Comparison of ENCODE assay signal across 17 cellular contexts in the genomic region with DNA sequence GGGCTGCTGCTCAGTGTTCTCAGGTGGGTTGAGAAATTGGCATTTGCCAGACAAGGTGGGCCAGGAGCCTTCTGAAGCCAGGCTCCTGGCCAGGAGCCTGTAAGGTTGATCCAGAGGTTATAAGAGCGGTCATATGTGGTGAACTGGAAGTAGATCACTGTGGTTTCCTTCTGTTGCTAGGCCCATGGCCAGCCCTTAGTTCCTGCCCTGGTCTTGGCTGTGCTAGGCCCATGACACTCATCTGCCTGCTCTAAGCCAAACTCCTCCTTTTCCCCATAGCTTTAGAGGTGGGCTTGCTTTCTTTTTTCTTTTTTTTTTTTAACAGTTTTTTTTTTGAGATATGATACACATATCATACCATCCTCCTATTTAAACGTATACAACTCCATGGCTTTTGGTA.
"Had no signal": no experiment of that assay in that cellular context is flagged by ENCODE, and none has a peak within 500 bp of the region (broad histone marks: within the 10 kb centered on the region; RNA-seq: fewer than 3 reads in every experiment).

No MANE protein-coding gene starts in this region.

- H3K36me3 ChIP-seq: adrenal gland, gastroesophageal sphincter, lower lobe of right lung, suprapubic skin, upper lobe of left lung had no signal

- DNase-seq: activated CD4-positive, alpha-beta T cell treated with anti-CD3 and anti-CD28 coated beads, Interleukin-2, amount 10 ng/mL, durations not matched to agents 24 days and 14 days; activated naive CD4-positive, alpha-beta T cell treated with anti-CD3 and anti-CD28 coated beads, Interleukin-2, amount 50 U/mL, for 16 hours; activated T-cell treated with anti-CD3 and anti-CD28 coated beads for 4 hours; adrenal gland; dermis blood vessel endothelial cell; hippocampal formation; lower lobe of right lung; naive thymus-derived CD4-positive, alpha-beta T cell; posterior cingulate gyrus; stimulated activated CD4-positive, alpha-beta T cell treated with anti-CD3 and anti-CD28 coated beads, Interleukin-1b, Interleukin-23, amount 100 ng/mL, for 48 hours; stimulated activated naive CD4-positive, alpha-beta T cell; SW 1271; T-helper 9 cell; upper lobe of left lung had no signal

- H3K4me3 Mint-ChIP-seq: activated CD4-positive, alpha-beta T cell treated with anti-CD3 and anti-CD28 coated beads, Interleukin-2, amount 10 ng/mL, durations not matched to agents 24 days and 14 days had no signal

- ATAC-seq: gastroesophageal sphincter; lower lobe of right lung; naive thymus-derived CD4-positive, alpha-beta T cell had no signal

- H3K27ac ChIP-seq: adrenal gland, gastroesophageal sphincter, lower lobe of right lung, suprapubic skin, upper lobe of left lung, VCaP had no signal

- H3K27me3 ChIP-seq: adrenal gland, gastroesophageal sphincter, suprapubic skin, upper lobe of left lung had no signal

- H3K9me3 ChIP-seq: adrenal gland, gastroesophageal sphincter, lower lobe of right lung, suprapubic skin, upper lobe of left lung had no signal

- H3K27ac Mint-ChIP-seq: activated CD4-positive, alpha-beta T cell treated with anti-CD3 and anti-CD28 coated beads, Interleukin-2, amount 10 ng/mL, durations not matched to agents 24 days and 14 days had no signal

- H3K9me3 Mint-ChIP-seq: naive thymus-derived CD4-positive, alpha-beta T cell had no signal

- H3K4me3 ChIP-seq: adrenal gland, gastroesophageal sphincter, lower lobe of right lung, suprapubic skin, upper lobe of left lung had no signal

- H3K27me3 Mint-ChIP-seq: naive thymus-derived CD4-positive, alpha-beta T cell had no signal
